8 cellular contexts compared by ENCODE assay signal in the genomic region with DNA sequence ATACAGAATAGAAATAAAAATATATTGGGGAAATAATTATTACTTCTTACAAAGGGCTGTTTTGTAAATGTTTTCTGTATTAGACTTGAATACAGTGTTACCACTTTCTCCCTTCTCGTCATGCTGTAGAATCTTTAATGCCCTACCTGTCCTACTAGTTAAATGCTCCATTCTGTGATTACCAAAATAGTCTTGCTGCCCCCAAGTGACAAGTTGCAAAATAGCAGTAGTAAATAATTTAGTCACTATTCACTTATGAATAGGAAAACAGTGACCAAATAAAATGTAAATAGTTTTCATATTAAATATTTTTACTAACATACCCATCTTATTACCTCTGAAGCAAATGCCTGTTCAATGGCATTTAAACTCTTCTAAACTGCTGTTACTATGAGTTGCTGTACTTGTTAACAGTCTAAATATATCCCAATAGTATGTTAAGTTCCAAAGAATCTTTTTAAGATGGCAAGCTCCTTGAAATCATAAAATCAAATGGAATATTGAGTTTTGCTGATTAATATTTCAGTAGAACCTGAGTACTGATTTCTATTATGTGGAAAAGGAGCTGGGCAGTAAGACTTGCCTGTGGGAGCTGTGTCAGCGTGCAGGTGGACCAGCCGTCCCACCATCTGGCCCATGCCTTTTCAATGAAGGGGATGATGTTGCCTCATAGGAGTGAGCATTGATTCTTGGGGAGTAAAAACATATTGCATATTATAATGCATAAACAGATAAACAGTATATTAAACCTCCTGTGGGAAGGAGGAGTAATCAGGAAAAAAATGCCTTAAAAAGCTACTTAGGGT. TPM values are rescaled to one million over a fixed set of nuclear protein-coding genes. Genes with fewer than 3 reads are reported as not detected.
DNase-seq lines count a peak whose midpoint lies in the region; ATAC-seq and TF ChIP-seq lines count a peak whose summit lies in the region.

No MANE protein-coding gene starts in this region.

- no peaks in the 10 kb centered on the region for H3K27me3 ChIP-seq in KMS-11 (ENCODE audit: insufficient read depth, low read depth)
- no peaks in the 10 kb centered on the region for H3K27me3 ChIP-seq in right lobe of liver
- H3K27me3 ChIP-seq in suprapubic skin = no peaks in the 10 kb centered on the region

- TF ChIP-seq CTCF in KMS-11 (conservative IDR thresholded peaks at IDR 0.05; ENCODE audit: low read depth, low read length) (peak; percentile 67), right lobe of liver (IDR thresholded peaks at IDR 0.05) (peak; percentile 33 to 53 (median 53)), suprapubic skin (IDR thresholded peaks at IDR 0.05) (peak in 1 of 2 donors; percentile 12)

- H3K4me2 ChIP-seq in KMS-11 = no peak overlapping the region

- H3K9me3 ChIP-seq in right lobe of liver (no peaks in the 10 kb centered on the region), suprapubic skin (no peaks in the 10 kb centered on the region)

- no peak overlapping the region for H2AFZ ChIP-seq in KMS-11 (ENCODE audit: low read depth)

- H3K27ac ChIP-seq in KMS-11 = no peak overlapping the region
- H3K27ac ChIP-seq in right lobe of liver = no peak overlapping the region
- no peak overlapping the region for H3K27ac ChIP-seq in suprapubic skin

- WGBS in right lobe of liver (ENCODE audit: insufficient coverage, low coverage, low lambda C conversion rate, missing lambda C conversion rate) = 69% methylated on average over 3 of the region's 3 CpGs
- 76% methylated on average over 3 of the region's 3 CpGs for WGBS in suprapubic skin

- ATAC-seq in right lobe of liver (peak; percentile 62 to 77 (median 66)), HG02852 (IDR thresholded peaks at IDR 0.05; ENCODE audit: unreplicated experiment) (no peak)

- H3K4me1 ChIP-seq in KMS-11 (ENCODE audit: low read depth, poor library complexity, severe bottlenecking) (no peaks in the 10 kb centered on the region), right lobe of liver (no peaks in the 10 kb centered on the region), suprapubic skin (no peaks in the 10 kb centered on the region)

- no peak for TF ChIP-seq POLR2A in right lobe of liver (IDR thresholded peaks at IDR 0.05)
- no peak for TF ChIP-seq POLR2A in suprapubic skin (IDR thresholded peaks at IDR 0.05)

- H4K20me1 ChIP-seq in KMS-11 (ENCODE audit: insufficient read depth) = no peaks in the 10 kb centered on the region

- DNase-seq in NCI-H2196 treated with DMSO at 0.1 percent for 48 hours (lab: John Stamatoyannopoulos, UW; ENCODE audit: unreplicated experiment) (peak; percentile 9), NCI-H2196 (lab: John Stamatoyannopoulos, UW; ENCODE audit: unreplicated experiment) (no peak), astrocyte of the hippocampus (ENCODE audit: low read depth, low spot score) (peak; percentile 48), right lobe of liver (no peak), suprapubic skin (ENCODE audit: low spot score in 2 of 2) (no peak)
- DNase-seq in stimulated activated CD4-positive, alpha-beta T cell treated with anti-CD3 and anti-CD28 coated beads, Interleukin-4, amount 100 ng/mL, for 24 hours = no peak

- no peaks in the 10 kb centered on the region for H3K36me3 ChIP-seq in KMS-11 (ENCODE audit: insufficient read depth)
- no peaks in the 10 kb centered on the region for H3K36me3 ChIP-seq in right lobe of liver
- peaks cover 18% of the 10 kb centered on the region for H3K36me3 ChIP-seq in suprapubic skin

- H3K79me2 ChIP-seq in KMS-11 (ENCODE audit: insufficient read depth, low read depth) = no peaks in the 10 kb centered on the region

- intact Hi-C loops in right lobe of liver (cut with DNase I) = no loop called here

- TF ChIP-seq EP300 in suprapubic skin (IDR thresholded peaks at IDR 0.05) = no peak

- H3K4me3 ChIP-seq in KMS-11 (IDR thresholded peaks at IDR 0.05; ENCODE audit: insufficient read depth, low read depth, low read length) (no peak overlapping the region), right lobe of liver (no peak overlapping the region), suprapubic skin (no peak overlapping the region)

- no peak overlapping the region for H3K9ac ChIP-seq in KMS-11

RNA-seq across cellular contexts. Expression of a gene that starts 18.1 kb away (rescaled TPM):
- total RNA-seq in right lobe of liver (10 to 100 TPM; 24.4 to 78.2 (median 48.7) TPM), suprapubic skin (not detected)

Comparison
In these comparisons a context has a peak if more than half of its experiments do, and no peak if none do; other contexts are left out.
1. DNase-seq: peak in NCI-H2196 treated with DMSO at 0.1 percent for 48 hours (single experiment) and astrocyte of the hippocampus (single experiment); none in NCI-H2196 (single experiment), right lobe of liver (0 of 3), stimulated activated CD4-positive, alpha-beta T cell treated with anti-CD3 and anti-CD28 coated beads, Interleukin-4, amount 100 ng/mL, for 24 hours (single experiment) and suprapubic skin (0 of 2).
2. RNA of a gene that starts 18.1 kb away (total RNA-seq): 24.4 to 78.2 TPM in right lobe of liver; not detected in suprapubic skin; every median in the first group is over 10 times any median in the second.